In genomic region chr5:98929982-98930355, GRCh38 we compare ENCODE assay signal across 8 cellular contexts.
DNase-seq lines count a peak whose midpoint lies in the region; TF ChIP-seq lines count a peak whose summit lies in the region.

No MANE protein-coding gene starts in this region.

- H3K4me3 ChIP-seq in AG04449 (ENCODE audit: low read depth, low read length) (peak overlapping the region; percentile 95), HUES6 (ENCODE audit: low read depth, low read length) (peak overlapping the region; percentile 94), muscle layer of colon (ENCODE audit: low read depth in 1 of 2, low read length in 2 of 2) (peak overlapping the region; percentile 86 to 97)

- H3K4me1 ChIP-seq in HUES6 (ENCODE audit: control insufficient read depth, insufficient read depth, low read length) (peaks cover 5% of the 10 kb centered on the region; the same call in 1 of the 2 replicates), muscle layer of colon (ENCODE audit: insufficient read depth, low read length) (peaks cover 36% of the 10 kb centered on the region)

- H3K9me3 ChIP-seq in HUES6 (ENCODE audit: control insufficient read depth, insufficient read depth, low read depth, low read length) (no peaks in the 10 kb centered on the region), muscle layer of colon (ENCODE audit: low read length) (no peaks in the 10 kb centered on the region)

- no peak for TF ChIP-seq CTCF in AG04449 (IDR thresholded peaks at IDR 0.05; ENCODE audit: insufficient read depth, low read length, missing control alignments)
- no peak for TF ChIP-seq CTCF in GM13976 (IDR thresholded peaks at IDR 0.05; ENCODE audit: borderline replicate concordance, control extremely low read depth, extremely low read depth, insufficient read depth, missing control alignments)

- H3K27me3 ChIP-seq in HUES6 (ENCODE audit: control insufficient read depth, insufficient read depth, low read length) (no peaks in the 10 kb centered on the region), muscle layer of colon (ENCODE audit: control insufficient read depth in 1 of 2, insufficient read depth in 2 of 2, low read length in 2 of 2) (no peaks in the 10 kb centered on the region)

- CTCF ChIA-PET in AG04449 (lab: Yijun Ruan, JAX), result interaction anchor here (1.1 to 1.5 kb wide), 4 partner anchors 12 to 130 kb away, joined by 3 to 6 read pairs (median 4); no protein-coding TSS in a partner anchor

- no peak for DNase-seq in AG04449 (ENCODE audit: low read depth, low spot score)
- DNase-seq in caudate nucleus (lab: John Stamatoyannopoulos, UW), result no peak
- DNase-seq in GM13976 (ENCODE audit: low spot score), result no peak
- no peak for DNase-seq in ecto neural progenitor cell (ENCODE audit: low spot score)
- DNase-seq in D341Med (ENCODE audit: low spot score), result no peak
- DNase-seq in islet precursor cell, result no peak

- in situ Hi-C loops in GM13976 (cut with MboI; ENCODE audit: low sequenced_read_pairs, unreplicated experiment), result no loop called here

- peak overlapping the region; percentile 92 for H3K9ac ChIP-seq in HUES6 (ENCODE audit: low read length)
- peak overlapping the region; percentile 100 for H3K9ac ChIP-seq in muscle layer of colon (ENCODE audit: low read length)

- no peak overlapping the region for H3K27ac ChIP-seq in HUES6 (ENCODE audit: low read depth, low read length)
- H3K27ac ChIP-seq in caudate nucleus (ENCODE audit: low read depth, low read length), result peak overlapping the region; percentile 99
- H3K27ac ChIP-seq in muscle layer of colon (ENCODE audit: low read depth, low read length), result peak overlapping the region; percentile 100

- H3K36me3 ChIP-seq in HUES6 (ENCODE audit: control insufficient read depth, insufficient read depth, low read length) (peaks cover 11% of the 10 kb centered on the region), muscle layer of colon (ENCODE audit: insufficient read depth, low read length) (peaks cover 14% of the 10 kb centered on the region)

- POLR2A ChIA-PET in AG04449 (lab: Yijun Ruan, JAX), result interaction anchor here (0.6 to 1.5 kb wide), 5 partner anchors 9 to 157 kb away, joined by 3 to 5 read pairs (median 4); partner anchors contain the start of gene RGMB
